Comparison of ENCODE assay signal across 7 cellular contexts in genomic region chr4:26022346-26022891, GRCh38.
DNase-seq lines count a peak whose midpoint lies in the region; ATAC-seq and TF ChIP-seq lines count a peak whose summit lies in the region.

No MANE protein-coding gene starts in this region.

- H3K4me1 ChIP-seq in RWPE2 (ENCODE audit: insufficient read depth, poor library complexity, severe bottlenecking) (peaks cover 34% of the 10 kb centered on the region), heart left ventricle (peaks cover 0 to 22% (median 13%) of the 10 kb centered on the region in 12 donors), transverse colon (peaks cover 9 to 23% (median 16%) of the 10 kb centered on the region in 4 donors)

- no peak for TF ChIP-seq EP300 in transverse colon (IDR thresholded peaks at IDR 0.05; ENCODE audit: low read depth)

- ATAC-seq in RWPE2 (ENCODE audit: low read depth): peak; percentile 89
- ATAC-seq in heart left ventricle: peak; percentile 20 to 57 (median 52)
- ATAC-seq in GM18505 (IDR thresholded peaks at IDR 0.05; ENCODE audit: unreplicated experiment): no peak

- no peak for TF ChIP-seq CTCF in RWPE2 (IDR thresholded peaks at IDR 0.05; ENCODE audit: poor library complexity, severe bottlenecking)
- no peak for TF ChIP-seq CTCF in heart left ventricle (IDR thresholded peaks at IDR 0.05)
- no peak for TF ChIP-seq CTCF in transverse colon (IDR thresholded peaks at IDR 0.05)

- no peak overlapping the region for H3K4me3 ChIP-seq in RWPE2 (ENCODE audit: severe bottlenecking)
- peak overlapping the region in 1 of 12 donors; percentile 11 for H3K4me3 ChIP-seq in heart left ventricle
- H3K4me3 ChIP-seq in transverse colon: no peak overlapping the region

- H3K36me3 ChIP-seq in RWPE2 (ENCODE audit: low read depth): no peaks in the 10 kb centered on the region
- no peaks in the 10 kb centered on the region for H3K36me3 ChIP-seq in heart left ventricle
- no peaks in the 10 kb centered on the region for H3K36me3 ChIP-seq in transverse colon

- DNase-seq in HuH-7 (ENCODE audit: low spot score): peak; percentile 83
- DNase-seq in RWPE2 (ENCODE audit: low spot score): no peak
- DNase-seq in heart left ventricle: no peak
- DNase-seq in transverse colon: no peak
- DNase-seq in activated naive CD4-positive, alpha-beta T cell treated with Interleukin-2 at 50 U/mL for 16 hours: no peak
- no peak for DNase-seq in ecto neural progenitor cell (ENCODE audit: low spot score)

- intact Hi-C loops in heart left ventricle (cut with DNase I) (loop anchor here in 2 of 10 donors (10.0 kb wide), 2 partner anchors 382 to 392 kb away; no protein-coding TSS in a partner anchor), transverse colon (cut with DNase I; ENCODE audit: low total_unique reads) (no loop called here)

- in situ Hi-C loops in transverse colon (cut with MboI; ENCODE audit: low pct_ligation_motif_present in 1 of 4, low pct_unique_long_range_greater_than_20kb in 1 of 4, low sequenced_read_pairs in 3 of 4): no loop called here

- no peaks in the 10 kb centered on the region for H3K27me3 ChIP-seq in RWPE2 (ENCODE audit: insufficient read depth, poor library complexity, severe bottlenecking)
- no peaks in the 10 kb centered on the region for H3K27me3 ChIP-seq in heart left ventricle
- no peaks in the 10 kb centered on the region for H3K27me3 ChIP-seq in transverse colon

- no peaks in the 10 kb centered on the region for H3K9me3 ChIP-seq in RWPE2 (ENCODE audit: severe bottlenecking)
- no peaks in the 10 kb centered on the region for H3K9me3 ChIP-seq in heart left ventricle
- no peaks in the 10 kb centered on the region for H3K9me3 ChIP-seq in transverse colon

- TF ChIP-seq POLR2A in heart left ventricle (IDR thresholded peaks at IDR 0.05) (no peak), transverse colon (IDR thresholded peaks at IDR 0.05) (no peak), GM18505 (IDR thresholded peaks at IDR 0.05; ENCODE audit: borderline replicate concordance, extremely low read depth, insufficient read depth, insufficient read length) (no peak)

- WGBS in heart left ventricle, 4 donors: 36 to 49% (median 42%) methylated on average over 6 of the region's 6 CpGs
- 22 to 27% methylated on average over 3 to 6 of the region's 6 CpGs for WGBS in transverse colon (ENCODE audit: low coverage in 1 of 2), 2 donors

- peak overlapping the region; percentile 21 for H3K27ac ChIP-seq in RWPE2 (ENCODE audit: poor library complexity, severe bottlenecking)
- peak overlapping the region in 2 of 12 donors; percentile 34 to 39 for H3K27ac ChIP-seq in heart left ventricle
- H3K27ac ChIP-seq in transverse colon: peak overlapping the region; percentile 45 to 78 (median 59)
